14 cellular contexts compared by ENCODE assay signal in the genomic region with DNA sequence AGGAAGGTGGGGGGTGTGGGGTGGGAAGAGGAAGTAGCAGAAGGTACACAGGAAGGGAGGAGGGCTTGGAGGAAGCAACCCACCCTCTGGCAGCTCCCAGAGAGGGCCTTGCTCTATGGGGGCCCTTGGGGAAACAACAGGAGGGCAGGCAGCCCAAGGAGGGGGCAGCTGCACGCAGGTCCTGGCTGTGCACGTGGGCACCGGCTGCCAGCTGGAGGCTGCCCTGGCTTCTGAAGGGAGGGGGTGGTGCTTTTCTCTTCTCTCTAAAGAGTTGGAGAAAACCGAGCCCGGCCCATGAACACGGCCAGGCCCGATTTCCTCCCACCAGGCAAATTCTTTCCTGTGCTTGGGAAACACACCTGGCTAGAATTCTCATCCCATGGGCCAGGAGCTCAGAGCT.
DNase-seq lines count a peak whose midpoint lies in the region; ATAC-seq and TF ChIP-seq lines count a peak whose summit lies in the region.
"Had no signal": no experiment of that assay in that cellular context is flagged by ENCODE, and none has a peak within 500 bp of the region (broad histone marks: within the 10 kb centered on the region; RNA-seq: fewer than 3 reads in every experiment).

No MANE protein-coding gene starts in this region.

- POLR2A ChIA-PET in activated CD4-positive, alpha-beta T cell treated with anti-CD3 and anti-CD28 coated beads, Interleukin-2, amount 10 ng/mL, durations not matched to agents 7 days and 5 days (lab: Charles Lee), result no interaction called here
- POLR2A ChIA-PET in PC-3 (lab: Charles Lee; ENCODE audit: unreplicated experiment), result no interaction called here

- DNase-seq in activated CD4-positive, alpha-beta T cell treated with anti-CD3 and anti-CD28 coated beads, Interleukin-2, amount 10 ng/mL, durations not matched to agents 7 days and 5 days, result no peak
- DNase-seq in activated CD4-positive, alpha-beta T cell treated with anti-CD3 and anti-CD28 coated beads, Interleukin-2, amount 50 U/mL, for 4 hours, result no peak
- peak; percentile 36 for DNase-seq in DMS 273 treated with DMSO at 0.1 percent for 48 hours (lab: John Stamatoyannopoulos, UW)
- peak; percentile 87 to 95 for DNase-seq in NCI-H524 (lab: John Stamatoyannopoulos, UW)
- peak; percentile 16 for DNase-seq in naive B cell
- no peak for DNase-seq in PC-3
- DNase-seq in cerebellar nuclear complex (lab: John Stamatoyannopoulos, UW), result no peak
- DNase-seq: activated CD8-positive, alpha-beta memory T cell treated with anti-CD3 and anti-CD28 coated beads, Interleukin-2, amount 10 ng/mL, durations not matched to agents 7 days and 5 days; kidney; NCI-H774; SHP77 treated with DMSO at 0.1 percent for 48 hours had no signal

- H3K27me3 ChIP-seq in PC-3 (ENCODE audit: low read length), result peaks cover 46% of the 10 kb centered on the region

- H3K36me3 ChIP-seq in PC-3 (ENCODE audit: low read depth, low read length), result no peaks in the 10 kb centered on the region

- intact Hi-C loops in PC-3 (cut with micrococcal nuclease), result no loop called here

- ATAC-seq in naive B cell (ENCODE audit: low read depth in 2 of 2), result peak; percentile 33 to 45
- ATAC-seq in HG03457 (IDR thresholded peaks at IDR 0.05; ENCODE audit: unreplicated experiment), result no peak
- ATAC-seq in PC-3, result no peak
- ATAC-seq: activated CD8-positive, alpha-beta memory T cell treated with anti-CD3 and anti-CD28 coated beads, Interleukin-2, amount 10 ng/mL, durations not matched to agents 7 days and 5 days; HCT116 had no signal

- H3K9me3 ChIP-seq in PC-3 (ENCODE audit: low read length), result no peaks in the 10 kb centered on the region

- peaks cover 12% of the 10 kb centered on the region for H3K9me3 Mint-ChIP-seq in activated CD4-positive, alpha-beta T cell treated with anti-CD3 and anti-CD28 coated beads, Interleukin-2, amount 10 ng/mL, durations not matched to agents 7 days and 5 days
- H3K9me3 Mint-ChIP-seq in naive B cell, result peaks cover 2 to 5% (median 4%) of the 10 kb centered on the region in 7 donors

- no peaks in the 10 kb centered on the region for H3F3A ChIP-seq in PC-3 (ENCODE audit: low read length, unreplicated experiment)

- H3K27ac Mint-ChIP-seq in activated CD4-positive, alpha-beta T cell treated with anti-CD3 and anti-CD28 coated beads, Interleukin-2, amount 10 ng/mL, durations not matched to agents 7 days and 5 days, result peak overlapping the region; percentile 84
- H3K27ac Mint-ChIP-seq in naive B cell, result peak overlapping the region in 5 of 6 donors; percentile 34 to 95 (median 82)
- H3K27ac Mint-ChIP-seq: activated CD8-positive, alpha-beta memory T cell treated with anti-CD3 and anti-CD28 coated beads, Interleukin-2, amount 10 ng/mL, durations not matched to agents 7 days and 5 days had no signal

- BruUV-seq in PC-3 (replicated peaks; lab: Mats Ljungman, UMichigan), result no TSS peak

- H3K36me3 Mint-ChIP-seq in activated CD4-positive, alpha-beta T cell treated with anti-CD3 and anti-CD28 coated beads, Interleukin-2, amount 10 ng/mL, durations not matched to agents 7 days and 5 days (ENCODE audit: low read depth), result peaks cover 5% of the 10 kb centered on the region
- peaks cover 4 to 7% of the 10 kb centered on the region in 2 donors for H3K36me3 Mint-ChIP-seq in naive B cell
- H3K36me3 Mint-ChIP-seq: type B pancreatic cell had no signal

- 0 out of 2 replicates have a peak, but pooled peaks cover 4% of the 10 kb centered on the region for H3K4me1 ChIP-seq in PC-3 (ENCODE audit: insufficient read depth, low read length)

- H4K20me1 ChIP-seq in PC-3 (ENCODE audit: low read length), result no peaks in the 10 kb centered on the region

- no peak overlapping the region for H3K27ac ChIP-seq in PC-3 (ENCODE audit: low read length)

- no peaks in the 10 kb centered on the region for H3K79me2 ChIP-seq in PC-3 (ENCODE audit: low read length)

- H3K4me1 Mint-ChIP-seq in activated CD4-positive, alpha-beta T cell treated with anti-CD3 and anti-CD28 coated beads, Interleukin-2, amount 10 ng/mL, durations not matched to agents 7 days and 5 days, result peaks cover 41% of the 10 kb centered on the region
- peaks cover 48 to 61% (median 54%) of the 10 kb centered on the region in 3 donors for H3K4me1 Mint-ChIP-seq in naive B cell

- H3K4me2 ChIP-seq in PC-3 (ENCODE audit: low read length), result no peak overlapping the region

- CTCF ChIA-PET in activated CD4-positive, alpha-beta T cell treated with anti-CD3 and anti-CD28 coated beads, Interleukin-2, amount 10 ng/mL, durations not matched to agents 7 days and 5 days (lab: Charles Lee), result interaction anchor here (1.1 to 1.3 kb wide), 2 partner anchors 14 to 281 kb away, joined by 3 to 4 read pairs; no protein-coding TSS in a partner anchor
- CTCF ChIA-PET in PC-3 (lab: Charles Lee), result no interaction called here

- no peaks in the 10 kb centered on the region for H3K9me2 ChIP-seq in PC-3 (replicated peaks; ENCODE audit: low read length)

- H3K4me3 ChIP-seq in PC-3 (ENCODE audit: low read length), result no peak overlapping the region

- H3K9ac ChIP-seq in PC-3 (ENCODE audit: low read length), result no peak overlapping the region

- TF ChIP-seq CTCF in PC-3 (conservative IDR thresholded peaks at IDR 0.05; ENCODE audit: low read depth, low read length), result no peak

- no peaks in the 10 kb centered on the region for H3K27me3 Mint-ChIP-seq in activated CD4-positive, alpha-beta T cell treated with anti-CD3 and anti-CD28 coated beads, Interleukin-2, amount 10 ng/mL, durations not matched to agents 7 days and 5 days
- H3K27me3 Mint-ChIP-seq in naive B cell, result peaks cover 0 to 7% (median 6%) of the 10 kb centered on the region in 3 donors

- no peak overlapping the region for H2AFZ ChIP-seq in PC-3 (ENCODE audit: low read length)

- H3K4me3 Mint-ChIP-seq in activated CD4-positive, alpha-beta T cell treated with anti-CD3 and anti-CD28 coated beads, Interleukin-2, amount 10 ng/mL, durations not matched to agents 7 days and 5 days, result no peak overlapping the region
- H3K4me3 Mint-ChIP-seq in naive B cell, result peak overlapping the region in 6 of 8 donors; percentile 37 to 83 (median 68)
- H3K4me3 Mint-ChIP-seq: activated CD8-positive, alpha-beta memory T cell treated with anti-CD3 and anti-CD28 coated beads, Interleukin-2, amount 10 ng/mL, durations not matched to agents 7 days and 5 days had no signal

Comparison
In these comparisons a context has a peak if more than half of its experiments do, and no peak if none do; other contexts are left out.
1. DNase-seq: peak in DMS 273 treated with DMSO at 0.1 percent for 48 hours (single experiment), NCI-H524 (2 of 2) and naive B cell (single experiment); none in activated CD4-positive, alpha-beta T cell treated with anti-CD3 and anti-CD28 coated beads, Interleukin-2, amount 10 ng/mL, durations not matched to agents 7 days and 5 days (single experiment), activated CD4-positive, alpha-beta T cell treated with anti-CD3 and anti-CD28 coated beads, Interleukin-2, amount 50 U/mL, for 4 hours (0 of 2), PC-3 (single experiment) and cerebellar nuclear complex (0 of 2).
2. ATAC-seq: peak in naive B cell (2 of 2); none in HG03457 (single experiment) and PC-3 (single experiment).